ENCODE assay signal across 13 cellular contexts in the genomic region with DNA sequence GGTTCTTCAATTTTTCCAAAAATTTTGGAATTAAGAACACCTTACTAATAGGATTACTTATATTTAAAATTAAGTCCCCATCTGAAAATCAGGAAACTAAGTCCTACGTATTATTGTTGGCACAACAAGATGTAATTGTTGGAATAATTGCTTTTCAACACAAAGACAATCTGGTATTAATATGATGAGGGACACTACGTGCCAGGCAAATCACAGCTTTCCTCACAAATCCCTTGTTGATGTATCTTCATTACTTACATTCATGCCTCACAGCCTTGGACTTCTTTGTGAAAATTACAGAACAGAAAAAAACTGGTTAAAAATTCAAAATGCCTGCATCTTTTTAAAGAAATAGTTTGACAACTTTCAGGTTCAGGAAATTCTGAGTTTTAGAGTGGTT. TPM values are rescaled to one million over a fixed set of nuclear protein-coding genes. Genes with fewer than 3 reads are reported as not detected.
DNase-seq lines count a peak whose midpoint lies in the region; ATAC-seq, FAIRE-seq and TF ChIP-seq lines count a peak whose summit lies in the region.
"Had no signal": no experiment of that assay in that cellular context is flagged by ENCODE, and none has a peak within 500 bp of the region (broad histone marks: within the 10 kb centered on the region; RNA-seq: fewer than 3 reads in every experiment).

No MANE protein-coding gene starts in this region.

- dilution Hi-C loops in keratinocyte (cut with MboI; ENCODE audit: extremely low pct_ligation_motif_present, low sequenced_read_pairs): no loop called here

- H3K4me3 ChIP-seq in astrocyte (ENCODE audit: insufficient read depth, low read depth, low read length) (no peak overlapping the region), keratinocyte (ENCODE audit: control insufficient read depth in 2 of 3, extremely low read depth in 1 of 3, insufficient read depth in 2 of 3, low read depth in 1 of 3, low read length in 3 of 3) (no peak overlapping the region), smooth muscle cell (no peak overlapping the region)
- H3K4me3 ChIP-seq: BLaER1 treated with 17β-estradiol and CSF1 and Interleukin-3, amounts not matched to agents 10 nM and 100 nM had no signal

- H3F3A ChIP-seq in smooth muscle cell (ENCODE audit: low read depth): peaks cover 11% of the 10 kb centered on the region

- no peak overlapping the region for H4K5ac ChIP-seq in H9 (ENCODE audit: insufficient read length, low read depth, low read length)

- no peaks in the 10 kb centered on the region for H3K9me1 ChIP-seq in keratinocyte (ENCODE audit: control insufficient read depth, extremely low read depth, insufficient read depth, low read length)

- DNase-seq in H9 (no peak), astrocyte (ENCODE audit: low read depth) (no peak), keratinocyte (ENCODE audit: low read depth, low spot score) (no peak), smooth muscle cell (lab: John Stamatoyannopoulos, UW; ENCODE audit: unreplicated experiment) (no peak), NCI-H146 (lab: John Stamatoyannopoulos, UW) (no peak)
- DNase-seq: DMS 273 treated with DMSO at 0.1 percent for 48 hours, H7, Kasumi-1, NCI-H345, PC-3 had no signal

- no peak overlapping the region for H3K27ac ChIP-seq in H9 (ENCODE audit: insufficient read length, low read depth, low read length)
- peak overlapping the region; percentile 71 for H3K27ac ChIP-seq in astrocyte (ENCODE audit: low read depth, low read length)
- no peak overlapping the region for H3K27ac ChIP-seq in keratinocyte (ENCODE audit: control insufficient read depth, insufficient read depth, low read length)
- H3K27ac ChIP-seq in smooth muscle cell (ENCODE audit: low read depth): peak overlapping the region; percentile 88
- H3K27ac ChIP-seq: BLaER1 treated with 17β-estradiol and CSF1 and Interleukin-3, amounts not matched to agents 10 nM and 100 nM had no signal

- no peaks in the 10 kb centered on the region for H3K79me2 ChIP-seq in H9 (ENCODE audit: insufficient read depth, low read length)
- peaks cover 4% of the 10 kb centered on the region for H3K79me2 ChIP-seq in astrocyte (ENCODE audit: insufficient read depth, low read length)
- peaks cover 11% of the 10 kb centered on the region for H3K79me2 ChIP-seq in keratinocyte (ENCODE audit: control insufficient read depth, insufficient read depth, low read length)
- H3K79me2 ChIP-seq in smooth muscle cell (ENCODE audit: low read depth): peaks cover 2% of the 10 kb centered on the region

- H3K27me3 ChIP-seq in H9 (ENCODE audit: insufficient read depth, low read length) (no peaks in the 10 kb centered on the region), astrocyte (ENCODE audit: insufficient read depth, low read length) (no peaks in the 10 kb centered on the region), keratinocyte (ENCODE audit: control insufficient read depth, extremely low read depth, insufficient read depth, low read length) (no peaks in the 10 kb centered on the region), smooth muscle cell (ENCODE audit: low read depth) (no peaks in the 10 kb centered on the region)
- H3K27me3 ChIP-seq: BLaER1 treated with 17β-estradiol and CSF1 and Interleukin-3, amounts not matched to agents 10 nM and 100 nM had no signal

- H3K9me3 ChIP-seq in H9 (ENCODE audit: control insufficient read depth, low read depth, low read length) (no peaks in the 10 kb centered on the region), astrocyte (ENCODE audit: insufficient read depth, low read depth, low read length) (no peaks in the 10 kb centered on the region), keratinocyte (ENCODE audit: control insufficient read depth, low read depth, low read length) (no peaks in the 10 kb centered on the region), smooth muscle cell (replicated peaks; ENCODE audit: low read depth) (no peaks in the 10 kb centered on the region)
- H3K9me3 ChIP-seq: BLaER1 treated with 17β-estradiol and CSF1 and Interleukin-3, amounts not matched to agents 10 nM and 100 nM had no signal

- H3K36me3 Mint-ChIP-seq in H9 (ENCODE audit: insufficient read depth in 1 of 3, low read depth in 3 of 3) (peaks cover 16 to 70% (median 44%) of the 10 kb centered on the region in 3 experiments; a peak in 6 of 7 replicates), astrocyte (ENCODE audit: low read depth, unreplicated experiment) (no peaks in the 10 kb centered on the region)

- H3K23ac ChIP-seq in H9 (ENCODE audit: insufficient read length, low read depth, low read length): no peak overlapping the region

- H3K18ac ChIP-seq in H9 (ENCODE audit: insufficient read length, low read depth, low read length): no peak overlapping the region

- no peak overlapping the region for H4K8ac ChIP-seq in H9 (replicated peaks; ENCODE audit: insufficient read length, low read depth, low read length)

- no peak overlapping the region for H3K4me3 Mint-ChIP-seq in H9
- H3K4me3 Mint-ChIP-seq in astrocyte (ENCODE audit: unreplicated experiment): no peak overlapping the region

- H3K36me3 ChIP-seq in astrocyte (ENCODE audit: insufficient read depth, low read length) (peaks cover 14% of the 10 kb centered on the region), keratinocyte (ENCODE audit: control insufficient read depth in 2 of 2, extremely low read depth in 1 of 2, insufficient read depth in 2 of 2, low read length in 2 of 2) (peaks cover 3 to 12% of the 10 kb centered on the region in 2 experiments), smooth muscle cell (ENCODE audit: low read depth) (peaks cover 3% of the 10 kb centered on the region)

- H2BK20ac ChIP-seq in H9 (ENCODE audit: low read depth, low read length, poor library complexity, severe bottlenecking): no peak overlapping the region

- no peak overlapping the region for H2AFZ ChIP-seq in H9 (ENCODE audit: low read length)
- H2AFZ ChIP-seq in astrocyte (ENCODE audit: low read depth, low read length): no peak overlapping the region
- H2AFZ ChIP-seq in keratinocyte (ENCODE audit: control insufficient read depth, low read length): no peak overlapping the region
- H2AFZ ChIP-seq in smooth muscle cell (ENCODE audit: low read depth): no peak overlapping the region

- no peaks in the 10 kb centered on the region for H3K27me3 Mint-ChIP-seq in H9 (ENCODE audit: low read depth)
- no peaks in the 10 kb centered on the region for H3K27me3 Mint-ChIP-seq in astrocyte (ENCODE audit: low read depth, unreplicated experiment)

- H3K9me3 Mint-ChIP-seq in H9 (no peaks in the 10 kb centered on the region), astrocyte (ENCODE audit: unreplicated experiment) (no peaks in the 10 kb centered on the region)

- H4K91ac ChIP-seq in H9 (ENCODE audit: insufficient read length, low read depth, low read length): no peak overlapping the region

- WGBS in H9 (ENCODE audit: extremely low coverage, insufficient read length, low lambda C conversion rate): no CpG with 5 or more reads among the region's 2 CpGs
- 41% methylated on average over 2 of the region's 2 CpGs for WGBS in smooth muscle cell (ENCODE audit: low lambda C conversion rate)

- no peaks in the 10 kb centered on the region for H3K23me2 ChIP-seq in H9 (ENCODE audit: insufficient read length, low read depth, low read length, poor library complexity, severe bottlenecking)

- H3K4me1 ChIP-seq in H9 (ENCODE audit: insufficient read depth, low read length) (peaks cover 2% of the 10 kb centered on the region; the same call in 1 of the 2 replicates), astrocyte (ENCODE audit: insufficient read depth, low read length) (peaks cover 54% of the 10 kb centered on the region), keratinocyte (ENCODE audit: control insufficient read depth, extremely low read depth, insufficient read depth, low read length) (peaks cover 9% of the 10 kb centered on the region), smooth muscle cell (ENCODE audit: low read depth) (peaks cover 62% of the 10 kb centered on the region)

- no peak overlapping the region for H3K56ac ChIP-seq in H9 (ENCODE audit: insufficient read length, low read depth, low read length)

- FAIRE-seq in astrocyte (lab: Jason Lieb, UNC) (no peak), keratinocyte (lab: Jason Lieb, UNC) (peak; percentile 9)

- no peak overlapping the region for H3K4me2 ChIP-seq in H9 (ENCODE audit: insufficient read depth, insufficient read length, low read length)
- no peak overlapping the region for H3K4me2 ChIP-seq in astrocyte (ENCODE audit: low read length)
- H3K4me2 ChIP-seq in keratinocyte (ENCODE audit: control insufficient read depth, extremely low read depth, insufficient read depth, low read depth, low read length): no peak overlapping the region
- H3K4me2 ChIP-seq in smooth muscle cell: peak overlapping the region; percentile 72
- H3K4me2 ChIP-seq: BLaER1 treated with 17β-estradiol and CSF1 and Interleukin-3, amounts not matched to agents 10 nM and 100 nM had no signal

- peak overlapping the region; percentile 24 to 91 (median 51); a peak in 4 of 7 replicates for H3K27ac Mint-ChIP-seq in H9
- H3K27ac Mint-ChIP-seq in astrocyte (ENCODE audit: unreplicated experiment): peak overlapping the region; percentile 79

- no peak overlapping the region for H3T11ph ChIP-seq in H9 (ENCODE audit: low read length)

- H3K9ac ChIP-seq in H9 (ENCODE audit: extremely low read depth, insufficient read length, low read length): no peak overlapping the region
- H3K9ac ChIP-seq in astrocyte (ENCODE audit: low read length): no peak overlapping the region
- H3K9ac ChIP-seq in keratinocyte (ENCODE audit: control insufficient read depth, extremely low read depth, insufficient read depth, low read length): no peak overlapping the region
- peak overlapping the region; percentile 9 for H3K9ac ChIP-seq in smooth muscle cell (ENCODE audit: low read depth)
- H3K9ac ChIP-seq: BLaER1 treated with 17β-estradiol and CSF1 and Interleukin-3, amounts not matched to agents 10 nM and 100 nM had no signal

- H2AK5ac ChIP-seq in H9 (ENCODE audit: insufficient read length, low read length): no peak overlapping the region

- H3K14ac ChIP-seq in H9 (ENCODE audit: insufficient read depth, low read length): no peak overlapping the region

- no peak overlapping the region for H2BK12ac ChIP-seq in H9 (ENCODE audit: insufficient read length, low read depth, low read length)

- H2BK5ac ChIP-seq in H9 (ENCODE audit: insufficient read length, low read length): no peak overlapping the region

- no peak overlapping the region for H2BK15ac ChIP-seq in H9 (ENCODE audit: low read depth, low read length)

- H4K20me1 ChIP-seq in H9 (ENCODE audit: control insufficient read depth, insufficient read depth, insufficient read length) (no peaks in the 10 kb centered on the region), astrocyte (ENCODE audit: insufficient read depth, low read length) (no peaks in the 10 kb centered on the region), keratinocyte (ENCODE audit: control insufficient read depth, extremely low read depth, insufficient read depth, low read length) (no peaks in the 10 kb centered on the region), smooth muscle cell (ENCODE audit: low read depth) (no peaks in the 10 kb centered on the region)
- H4K20me1 ChIP-seq: BLaER1 treated with 17β-estradiol and CSF1 and Interleukin-3, amounts not matched to agents 10 nM and 100 nM had no signal

- H3K4me1 Mint-ChIP-seq in H9 (peaks cover 38 to 45% of the 10 kb centered on the region in 2 experiments), astrocyte (ENCODE audit: low read depth, unreplicated experiment) (peaks cover 61% of the 10 kb centered on the region)

- H3K79me1 ChIP-seq in H9 (ENCODE audit: insufficient read depth, low read depth, low read length, poor library complexity, severe bottlenecking): no peaks in the 10 kb centered on the region

- ATAC-seq in GM18519 (IDR thresholded peaks at IDR 0.05; ENCODE audit: low FRiP score, unreplicated experiment) (no peak), HG02840 (IDR thresholded peaks at IDR 0.05; ENCODE audit: low FRiP score, unreplicated experiment) (no peak)
- ATAC-seq: PC-3 had no signal

- H2BK120ac ChIP-seq in H9 (ENCODE audit: low read depth, low read length, poor library complexity, severe bottlenecking): no peak overlapping the region

- TF ChIP-seq CTCF in H9 (conservative IDR thresholded peaks at IDR 0.05) (no peak), astrocyte (IDR thresholded peaks at IDR 0.05; ENCODE audit: insufficient read depth, low read depth, low read length) (no peak), keratinocyte (optimal IDR thresholded peaks at IDR 0.05 in 1 of 3, IDR thresholded peaks at IDR 0.05 in 1 of 3, conservative IDR thresholded peaks at IDR 0.05 in 1 of 3; ENCODE audit: extremely low read depth in 1 of 3, insufficient read depth in 2 of 3, low read length in 3 of 3) (no peak), smooth muscle cell (IDR thresholded peaks at IDR 0.05; ENCODE audit: borderline replicate concordance, insufficient read depth, poor library complexity, severe bottlenecking) (no peak)

- H3K4ac ChIP-seq in H9 (ENCODE audit: low read depth, low read length): no peak overlapping the region

RNA-seq across cellular contexts. Expression of a gene that starts 23.2 kb away (rescaled TPM):
- total RNA-seq in H9 (2021) (24.5 and 25.2 TPM in 2 replicates), astrocyte (11.7 and 12.8 TPM in 2 replicates), smooth muscle cell (8.0 and 9.3 TPM in 2 replicates)
- polyA plus RNA-seq in keratinocyte (1.6 to 4.2 TPM (median 3.1 TPM) in 3 replicates), smooth muscle cell (6.7 and 8.2 TPM in 2 replicates)
- 3.5 TPM for polyA plus RNA-seq in keratinocyte (2011; ENCODE audit: low read depth)
- polyA plus RNA-seq in keratinocyte (2011; cell fraction: cytosol; rRNA removed): 1.8 and 2.1 TPM in 2 replicates
- 1.8 and 2.0 TPM in 2 replicates for polyA plus RNA-seq in keratinocyte (2011; cell fraction: nucleus; rRNA removed)
- 2.7 and 5.8 TPM in 2 replicates for polyA plus RNA-seq in keratinocyte (2012; ENCODE audit: low replicate concordance)
- polyA minus RNA-seq in keratinocyte: 0.59 to 2.1 TPM (median 0.66 TPM) in 3 replicates
- 1.2 TPM for polyA minus RNA-seq in keratinocyte (2011; cell fraction: cytosol; rRNA and poly(A)+ RNA removed)
- polyA minus RNA-seq in keratinocyte (2011; cell fraction: nucleus; rRNA and poly(A)+ RNA removed): 3.0 and 7.3 TPM in 2 replicates

Comparison
In these comparisons a context has a peak if more than half of its experiments do, and no peak if none do; other contexts are left out.
1. H3K27ac ChIP-seq: peak in astrocyte (single experiment) and smooth muscle cell (single experiment); none in H9 (single experiment) and keratinocyte (single experiment).